In genomic region chr5:114411380-114411931, GRCh38 we compare ENCODE assay signal across 17 cellular contexts. TPM values are rescaled to one million over a fixed set of nuclear protein-coding genes. Genes with fewer than 3 reads are reported as not detected.
DNase-seq lines count a peak whose midpoint lies in the region; ATAC-seq, FAIRE-seq and TF ChIP-seq lines count a peak whose summit lies in the region.
"Had no signal": no experiment of that assay in that cellular context is flagged by ENCODE, and none has a peak within 500 bp of the region (broad histone marks: within the 10 kb centered on the region; RNA-seq: fewer than 3 reads in every experiment).

No MANE protein-coding gene starts in this region.

- H3K9me3 ChIP-seq in GM23248 (ENCODE audit: low read depth) (no peaks in the 10 kb centered on the region), IMR-90 (ENCODE audit: control insufficient read depth, insufficient read depth, low read length) (no peaks in the 10 kb centered on the region), GM12878 (replicated peaks; ENCODE audit: control insufficient read depth, insufficient read depth, low read length) (no peaks in the 10 kb centered on the region), mesenchymal stem cell (ENCODE audit: control insufficient read depth, low read length) (no peaks in the 10 kb centered on the region)

- no peak overlapping the region; a peak in 1 of 4 replicates for H4K8ac ChIP-seq in IMR-90 (ENCODE audit: low read depth in 2 of 2, low read length in 2 of 2)
- no peak overlapping the region for H4K8ac ChIP-seq in mesenchymal stem cell (ENCODE audit: low read length)

- H4K91ac ChIP-seq in IMR-90 (ENCODE audit: insufficient read depth, low read depth, low read length) (no peak overlapping the region; the same call in 1 of the 2 replicates), mesenchymal stem cell (ENCODE audit: low read length) (no peak overlapping the region)

- H3K9me2 ChIP-seq in GM23248 (ENCODE audit: insufficient read depth), result no peaks in the 10 kb centered on the region

- H3K9ac ChIP-seq in GM23248 (no peak overlapping the region), IMR-90 (ENCODE audit: low read depth, low read length) (no peak overlapping the region), GM12878 (ENCODE audit: control insufficient read depth, insufficient read depth, low read length) (no peak overlapping the region), mesenchymal stem cell (ENCODE audit: low read length) (no peak overlapping the region)

- H3K18ac ChIP-seq in IMR-90 (ENCODE audit: low read depth, low read length), result peak overlapping the region; percentile 24
- peak overlapping the region in 1 of 2 experiments; percentile 60 for H3K18ac ChIP-seq in mesenchymal stem cell (ENCODE audit: low read depth in 1 of 2, low read length in 2 of 2)

- peak overlapping the region; percentile 6; the same call in 1 of the 2 replicates for H2BK120ac ChIP-seq in IMR-90 (ENCODE audit: low read depth, low read length)
- no peak overlapping the region for H2BK120ac ChIP-seq in mesenchymal stem cell (ENCODE audit: low read depth, low read length)

- H3K36me3 ChIP-seq in GM23248 (ENCODE audit: low read depth) (no peaks in the 10 kb centered on the region), IMR-90 (ENCODE audit: control insufficient read depth, insufficient read depth, low read length) (no peaks in the 10 kb centered on the region), GM12878 (ENCODE audit: control insufficient read depth in 2 of 2, insufficient read depth in 2 of 2, low read length in 1 of 2) (no peaks in the 10 kb centered on the region), mesenchymal stem cell (ENCODE audit: control insufficient read depth in 1 of 2, insufficient read depth in 2 of 2, low read depth in 1 of 2, low read length in 2 of 2) (no peaks in the 10 kb centered on the region)

- RAD21 ChIA-PET in GM12878 (lab: Charles Lee; ENCODE audit: unreplicated experiment), result interaction anchor here (0.6 to 1.5 kb wide), 4 partner anchors 23 to 50 kb away, joined by 4 to 7 read pairs (median 5); partner anchors contain the start of gene KCNN2

- no peak overlapping the region for H2AK9ac ChIP-seq in IMR-90 (replicated peaks; ENCODE audit: low read depth, low read length, poor library complexity)

- H3K56ac ChIP-seq in IMR-90 (ENCODE audit: extremely low read depth, insufficient read depth, low read length), result no peak overlapping the region

- BruUV-seq in IMR-90 (replicated peaks; lab: Mats Ljungman, UMichigan) (no TSS peak), GM12878 (replicated peaks; lab: Mats Ljungman, UMichigan) (no TSS peak)

- H3K23ac ChIP-seq in IMR-90 (ENCODE audit: low read depth, low read length), result 0 out of 2 replicates have a peak overlapping the region, but pooled peaks have one; percentile 4
- no peak overlapping the region for H3K23ac ChIP-seq in mesenchymal stem cell (ENCODE audit: low read length in 2 of 2)

- dilution Hi-C loops in IMR-90 (cut with HindIII; ENCODE audit: low sequenced_read_pairs, unreplicated experiment), result no loop called here

- TF ChIP-seq POLR2A in IMR-90 (IDR thresholded peaks at IDR 0.05; ENCODE audit: low read depth, low read length) (no peak), GM12878 (IDR thresholded peaks at IDR 0.05; ENCODE audit: low read depth, low read length) (no peak), H54 (IDR thresholded peaks at IDR 0.05; ENCODE audit: low read depth, low read length) (no peak)

- FAIRE-seq in GM12878 (lab: Jason Lieb, UNC) (no peak), H54 (lab: Jason Lieb, UNC) (no peak)

- H2BK5ac ChIP-seq in IMR-90 (ENCODE audit: low read depth, low read length, poor library complexity, severe bottlenecking), result no peak overlapping the region
- no peak overlapping the region for H2BK5ac ChIP-seq in mesenchymal stem cell (ENCODE audit: low read depth, low read length, poor library complexity, severe bottlenecking)

- H2BK12ac ChIP-seq in mesenchymal stem cell (ENCODE audit: low read length in 2 of 2), result no peak overlapping the region

- no peak for TF ChIP-seq CTCF in IMR-90 (conservative IDR thresholded peaks at IDR 0.05; ENCODE audit: low read depth, low read length)
- TF ChIP-seq CTCF in GM12878 (IDR thresholded peaks at IDR 0.05 in 2 of 3, conservative IDR thresholded peaks at IDR 0.05 in 1 of 3; ENCODE audit: control insufficient read depth in 2 of 3, extremely low read depth in 1 of 3, insufficient read depth in 1 of 3, low read depth in 3 of 3, low read length in 3 of 3), result no peak

- H3K9me1 ChIP-seq in IMR-90 (ENCODE audit: insufficient read depth, low read length), result no peaks in the 10 kb centered on the region; the same call in 1 of the 2 replicates

- no peak for TF ChIP-seq RAD21 in IMR-90 (IDR thresholded peaks at IDR 0.05; ENCODE audit: low read length)
- TF ChIP-seq RAD21 in GM12878 (IDR thresholded peaks at IDR 0.05; ENCODE audit: insufficient read depth, low read depth, low read length), result no peak

- intact Hi-C loops in IMR-90 (cut with micrococcal nuclease) (loop anchor here (10.0 kb wide), 1 partner anchor 157 kb away; no protein-coding TSS in a partner anchor), GM12878 (cut with micrococcal nuclease; ENCODE audit: unreplicated experiment) (no loop called here)

- ATAC-seq in IMR-90 (ENCODE audit: low read depth) (no peak), GM12878 (peak; percentile 18; the same call in 2 of the 3 replicates)

- H3F3A ChIP-seq in GM23248 (ENCODE audit: insufficient read depth), result peaks cover 5% of the 10 kb centered on the region; the same call in 1 of the 2 replicates

- no peak overlapping the region for H3K4me2 ChIP-seq in GM23248 (ENCODE audit: unreplicated experiment)
- H3K4me2 ChIP-seq in IMR-90 (ENCODE audit: low read depth, low read length), result no peak overlapping the region
- no peak overlapping the region for H3K4me2 ChIP-seq in GM12878 (ENCODE audit: control insufficient read depth, insufficient read depth)
- no peak overlapping the region for H3K4me2 ChIP-seq in mesenchymal stem cell (ENCODE audit: low read length, poor library complexity, severe bottlenecking)

- no peak overlapping the region for H2AFZ ChIP-seq in GM23248
- no peak overlapping the region for H2AFZ ChIP-seq in IMR-90 (replicated peaks; ENCODE audit: low read length, poor library complexity)
- H2AFZ ChIP-seq in GM12878 (ENCODE audit: control insufficient read depth, low read depth, low read length), result no peak overlapping the region
- no peak overlapping the region for H2AFZ ChIP-seq in mesenchymal stem cell (ENCODE audit: low read depth, low read length)

- H3K27me3 ChIP-seq in GM23248 (replicated peaks; ENCODE audit: insufficient read depth) (peaks cover 11% of the 10 kb centered on the region; the same call in 1 of the 2 replicates), IMR-90 (ENCODE audit: control insufficient read depth, insufficient read depth, low read length) (no peaks in the 10 kb centered on the region), GM12878 (replicated peaks in 1 of 2; ENCODE audit: control insufficient read depth in 2 of 2, insufficient read depth in 2 of 2, low read length in 1 of 2) (no peaks in the 10 kb centered on the region), mesenchymal stem cell (ENCODE audit: control insufficient read depth in 1 of 2, insufficient read depth in 1 of 2, low read length in 2 of 2) (no peaks in the 10 kb centered on the region)

- H3K79me2 ChIP-seq in GM23248 (ENCODE audit: insufficient read depth), result no peaks in the 10 kb centered on the region
- no peaks in the 10 kb centered on the region for H3K79me2 ChIP-seq in GM12878 (ENCODE audit: control insufficient read depth, insufficient read depth, low read length)

- H3K4ac ChIP-seq in IMR-90 (ENCODE audit: low read depth, low read length), result peak overlapping the region; percentile 55; the same call in 1 of the 2 replicates
- H3K4ac ChIP-seq in mesenchymal stem cell (ENCODE audit: low read depth in 1 of 2, low read length in 2 of 2), result no peak overlapping the region

- no peak overlapping the region; the same call in 1 of the 2 replicates for H3K14ac ChIP-seq in IMR-90 (replicated peaks; ENCODE audit: low read depth, low read length)
- no peak overlapping the region for H3K14ac ChIP-seq in mesenchymal stem cell (ENCODE audit: low read length in 2 of 2)

- DNase-seq in GM23248, result peak; percentile 1
- DNase-seq in IMR-90, result peak; percentile 10
- DNase-seq in GM12878 (ENCODE audit: low read depth, low spot score), result no peak
- DNase-seq in mesenchymal stem cell, result peak; percentile 21
- DNase-seq in GM19240 (ENCODE audit: insufficient read length, low spot score), result no peak
- DNase-seq in NCI-H2081 treated with DMSO at 0.1 percent for 48 hours (lab: John Stamatoyannopoulos, UW), result no peak
- no peak for DNase-seq in H54 (ENCODE audit: insufficient read length, low spot score)
- DNase-seq: Calu3; CD4-positive, CD25-positive, alpha-beta regulatory T cell; GF-D8; GOT3; Kasumi-1; MV-4-11; NCI-H1436 treated with DMSO at 0.1 percent for 48 hours; NCI-H2227 treated with DMSO at 0.1 percent for 48 hours; NCI-H526 treated with DMSO at 0.1 percent for 48 hours; Right ventricle myocardium superior had no signal

- WGBS in GM23248 (ENCODE audit: low coverage in 1 of 2, low lambda C conversion rate in 2 of 2, missing lambda C conversion rate in 2 of 2), 2 experiments, result 17 to 27% methylated on average over 3 of the region's 3 CpGs
- no CpG with 5 or more reads among the region's 3 CpGs for WGBS in IMR-90 (ENCODE audit: extremely low coverage in 2 of 2, insufficient read length in 1 of 2), 2 experiments
- 13% methylated on average over 3 of the region's 3 CpGs for WGBS in GM12878 (ENCODE audit: insufficient coverage, insufficient replicate concordance, low lambda C conversion rate, missing lambda C conversion rate)
- 21% methylated on average over 2 of the region's 3 CpGs for WGBS in mesenchymal stem cell

- H3K4me1 ChIP-seq in GM23248 (ENCODE audit: insufficient read depth) (peaks cover 4% of the 10 kb centered on the region; the same call in 1 of the 2 replicates), IMR-90 (ENCODE audit: control insufficient read depth, insufficient read depth, low read length) (peaks cover 9% of the 10 kb centered on the region; the same call in 1 of the 2 replicates), GM12878 (ENCODE audit: control insufficient read depth, insufficient read depth, low read length) (no peaks in the 10 kb centered on the region), mesenchymal stem cell (ENCODE audit: control insufficient read depth, insufficient read depth, low read depth, low read length) (no peaks in the 10 kb centered on the region)

- peaks cover 0 to 2% of the 10 kb centered on the region in 2 experiments; a peak in 1 of 4 replicates for H3K79me1 ChIP-seq in IMR-90 (ENCODE audit: low read depth in 1 of 2, low read length in 2 of 2)
- H3K79me1 ChIP-seq in mesenchymal stem cell (replicated peaks; ENCODE audit: low read length, poor library complexity, severe bottlenecking), result no peaks in the 10 kb centered on the region

- peak overlapping the region; percentile 52; the same call in 1 of the 3 replicates for H2BK15ac ChIP-seq in IMR-90 (ENCODE audit: low read depth, low read length)
- H2BK15ac ChIP-seq in mesenchymal stem cell (ENCODE audit: low read depth, poor library complexity, severe bottlenecking), result no peak overlapping the region

- H2BK20ac ChIP-seq in IMR-90 (ENCODE audit: low read depth, low read length), result 0 out of 2 replicates have a peak overlapping the region, but pooled peaks have one; percentile 0

- no peak overlapping the region for H3K27ac ChIP-seq in GM23248
- no peak overlapping the region for H3K27ac ChIP-seq in IMR-90 (ENCODE audit: insufficient read depth, low read length)
- no peak overlapping the region for H3K27ac ChIP-seq in GM12878 (ENCODE audit: control insufficient read depth, insufficient read depth)
- H3K27ac ChIP-seq in mesenchymal stem cell (ENCODE audit: low read length, poor library complexity, severe bottlenecking), result no peak overlapping the region

- H2AK5ac ChIP-seq in IMR-90 (ENCODE audit: low read depth, low read length), result no peak overlapping the region
- H2AK5ac ChIP-seq in mesenchymal stem cell (ENCODE audit: low read length, severe bottlenecking), result no peak overlapping the region

- POLR2A ChIA-PET in IMR-90 (lab: Charles Lee; ENCODE audit: unreplicated experiment), result no interaction called here
- POLR2A ChIA-PET in GM12878 (lab: Charles Lee), result interaction anchor here (1.0 to 1.5 kb wide), 3 partner anchors 21 to 46 kb away, joined by 3 to 7 read pairs (median 3); no protein-coding TSS in a partner anchor

- H4K5ac ChIP-seq in IMR-90 (ENCODE audit: low read depth, low read length), result no peak overlapping the region

- H3K4me3 ChIP-seq in GM23248 (no peak overlapping the region), IMR-90 (ENCODE audit: insufficient read depth, low read depth, low read length) (no peak overlapping the region), GM12878 (no peak overlapping the region), mesenchymal stem cell (ENCODE audit: insufficient read depth in 1 of 2, low read depth in 1 of 2, low read length in 2 of 2) (no peak overlapping the region)

- in situ Hi-C loops in GM23248 (cut with MboI) (no loop called here), IMR-90 (cut with MboI; ENCODE audit: low sequenced_read_pairs) (no loop called here), GM12878 (cut with MboI) (loop anchor here (25.0 kb wide), 1 partner anchor 1424 kb away; the partner anchor contains the start of gene DCP2)

- CTCF ChIA-PET in IMR-90 (lab: Yijun Ruan, JAX) (no interaction called here), GM12878 (lab: Yijun Ruan, JAX) (interaction anchor here (0.8 to 1.3 kb wide), 3 partner anchors 23 to 46 kb away, joined by 3 to 5 read pairs (median 4); no protein-coding TSS in a partner anchor)

- SMC1A ChIA-PET in GM12878 (lab: Charles Lee; ENCODE audit: uncharacterized antibody, unreplicated experiment), result interaction anchor here (1.1 to 2.1 kb wide), 6 partner anchors 9 to 48 kb away, joined by 3 to 5 read pairs (median 4); no protein-coding TSS in a partner anchor

- no peak for TF ChIP-seq EP300 in GM12878 (IDR thresholded peaks at IDR 0.05; ENCODE audit: borderline replicate concordance in 1 of 2, control insufficient read depth in 1 of 2, low read depth in 2 of 2, low read length in 2 of 2)

- H4K20me1 ChIP-seq in GM23248 (ENCODE audit: insufficient read depth) (no peaks in the 10 kb centered on the region), IMR-90 (ENCODE audit: insufficient read depth, low read length) (no peaks in the 10 kb centered on the region), GM12878 (ENCODE audit: control insufficient read depth, insufficient read depth) (no peaks in the 10 kb centered on the region)

RNA-seq across cellular contexts. Expression of gene KCNN2, which starts 49.6 kb away (rescaled TPM):
- not detected in 2 replicates for total RNA-seq in GM23248 (2014; rRNA removed; shearing (Covaris generic))
- polyA plus RNA-seq in GM23248 (2016; fragmentation: Nextera tagmentation; extraction: Ambion mirVana) (not detected in 2 replicates), IMR-90 (2012; rRNA removed) (7.5 and 8.8 TPM in 2 replicates), GM12878 (2011; rRNA removed) (3.5 and 3.6 TPM in 2 replicates), GM12878 (2014; fragmentation: Illumina TruSeq; extraction: Trizol) (0.93 and 1.2 TPM in 2 replicates), GM12878 (2014; fragmentation: Nextera tagmentation; extraction: Ambion mirVana) (under 1 TPM; 0.47 to 0.60 TPM), GM12878 (2014; rRNA removed) (1.1 TPM in 2 replicates), GM12878 (2016; fragmentation: Nextera tagmentation; extraction: Ambion mirVana) (under 1 TPM; 0.21 TPM)
- total RNA-seq in IMR-90 (2012; rRNA removed) (2.2 and 3.3 TPM in 2 replicates), GM12878 (2014; rRNA removed) (0.71 and 0.79 TPM in 2 replicates), GM12878 (2014; rRNA removed; fragmentation: Illumina TruSeq; extraction: Trizol) (1.4 and 1.5 TPM in 2 replicates), GM12878 (2021) (0.80 and 0.93 TPM in 2 replicates)
- 4.9 and 5.7 TPM in 2 replicates for polyA plus RNA-seq in IMR-90 (2012; cell fraction: cytosol; rRNA removed)
- 5.9 and 9.9 TPM in 2 replicates for polyA plus RNA-seq in IMR-90 (2012; cell fraction: nucleus; rRNA removed; ENCODE audit: low replicate concordance)
- 42.4 and 43.1 TPM in 2 replicates for total RNA-seq in GM12878 (2013; cell fraction: nucleolus; rRNA removed)
- polyA plus RNA-seq in GM12878 (2011; ENCODE audit: low read depth), result not detected
- 2.5 and 3.0 TPM in 2 replicates for polyA plus RNA-seq in GM12878 (2011; cell fraction: cytosol; rRNA removed)
- 7.8 and 8.7 TPM in 2 replicates for polyA plus RNA-seq in GM12878 (2011; cell fraction: nucleus; rRNA removed)
- polyA plus RNA-seq in GM12878 (2012), result 0.18 TPM in 1 of 2 replicates, not detected in the other
- polyA minus RNA-seq in GM12878 (2011; rRNA and poly(A)+ RNA removed), result 8.5 and 9.4 TPM in 2 replicates
- polyA minus RNA-seq in GM12878 (2011; cell fraction: cytosol; rRNA and poly(A)+ RNA removed), result 2.3 and 2.5 TPM in 2 replicates
- 13.4 and 23.0 TPM in 2 replicates for polyA minus RNA-seq in GM12878 (2011; cell fraction: nucleus; rRNA and poly(A)+ RNA removed)
- polyA plus RNA-seq in mesenchymal stem cell (2013, experiment 1 of 2), result 1.4 TPM
- polyA plus RNA-seq in mesenchymal stem cell (2013, experiment 2 of 2), result 1.5 TPM
- total RNA-seq: CD4-positive, CD25-positive, alpha-beta regulatory T cell had no signal
- polyA plus RNA-seq: CD4-positive, CD25-positive, alpha-beta regulatory T cell had no signal

Comparison
In these comparisons a context has a peak if more than half of its experiments do, and no peak if none do; other contexts are left out.
1. DNase-seq: peak in GM23248 (single experiment), IMR-90 (single experiment) and mesenchymal stem cell (single experiment); none in GM12878 (single experiment), GM19240 (single experiment), NCI-H2081 treated with DMSO at 0.1 percent for 48 hours (single experiment) and H54 (single experiment).